1 cellular context compared by ENCODE assay signal in genomic region chr2:39247512-39247911, GRCh38.
TF ChIP-seq lines count a peak whose summit lies in the region.

No MANE protein-coding gene starts in this region.

TF ChIP-seq in GM23338, 12 proteins besides CTCF, POLR2A, EP300 and RAD21 (continued from another document):
- TF ChIP-seq, protein P1, sequence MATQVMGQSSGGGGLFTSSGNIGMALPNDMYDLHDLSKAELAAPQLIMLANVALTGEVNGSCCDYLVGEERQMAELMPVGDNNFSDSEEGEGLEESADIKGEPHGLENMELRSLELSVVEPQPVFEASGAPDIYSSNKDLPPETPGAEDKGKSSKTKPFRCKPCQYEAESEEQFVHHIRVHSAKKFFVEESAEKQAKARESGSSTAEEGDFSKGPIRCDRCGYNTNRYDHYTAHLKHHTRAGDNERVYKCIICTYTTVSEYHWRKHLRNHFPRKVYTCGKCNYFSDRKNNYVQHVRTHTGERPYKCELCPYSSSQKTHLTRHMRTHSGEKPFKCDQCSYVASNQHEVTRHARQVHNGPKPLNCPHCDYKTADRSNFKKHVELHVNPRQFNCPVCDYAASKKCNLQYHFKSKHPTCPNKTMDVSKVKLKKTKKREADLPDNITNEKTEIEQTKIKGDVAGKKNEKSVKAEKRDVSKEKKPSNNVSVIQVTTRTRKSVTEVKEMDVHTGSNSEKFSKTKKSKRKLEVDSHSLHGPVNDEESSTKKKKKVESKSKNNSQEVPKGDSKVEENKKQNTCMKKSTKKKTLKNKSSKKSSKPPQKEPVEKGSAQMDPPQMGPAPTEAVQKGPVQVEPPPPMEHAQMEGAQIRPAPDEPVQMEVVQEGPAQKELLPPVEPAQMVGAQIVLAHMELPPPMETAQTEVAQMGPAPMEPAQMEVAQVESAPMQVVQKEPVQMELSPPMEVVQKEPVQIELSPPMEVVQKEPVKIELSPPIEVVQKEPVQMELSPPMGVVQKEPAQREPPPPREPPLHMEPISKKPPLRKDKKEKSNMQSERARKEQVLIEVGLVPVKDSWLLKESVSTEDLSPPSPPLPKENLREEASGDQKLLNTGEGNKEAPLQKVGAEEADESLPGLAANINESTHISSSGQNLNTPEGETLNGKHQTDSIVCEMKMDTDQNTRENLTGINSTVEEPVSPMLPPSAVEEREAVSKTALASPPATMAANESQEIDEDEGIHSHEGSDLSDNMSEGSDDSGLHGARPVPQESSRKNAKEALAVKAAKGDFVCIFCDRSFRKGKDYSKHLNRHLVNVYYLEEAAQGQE (IDR thresholded peaks at IDR 0.05; ENCODE audit: unreplicated experiment): no peak
